In the genomic region with DNA sequence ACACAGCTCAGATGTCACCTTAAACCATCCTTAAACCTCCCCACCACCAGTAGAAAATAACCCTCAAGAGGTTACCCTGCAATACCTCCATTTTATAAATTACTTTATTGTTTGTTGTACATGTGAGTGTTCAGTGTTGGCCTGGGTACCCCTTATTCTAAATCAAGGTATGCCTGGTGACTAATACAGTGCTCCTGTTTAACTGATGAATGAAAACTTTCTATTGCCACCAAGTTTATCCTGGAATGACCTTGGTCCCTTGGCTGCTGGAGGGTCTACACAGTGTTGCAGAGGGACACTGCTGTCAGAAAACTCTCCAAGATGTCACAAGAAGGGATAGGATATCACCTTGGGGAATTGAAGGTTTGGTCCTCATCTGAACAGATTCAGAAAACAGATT, we compare ENCODE assay signal across 34 cellular contexts.
"Had no signal": no experiment of that assay in that cellular context is flagged by ENCODE, and none has a peak within 500 bp of the region (broad histone marks: within the 10 kb centered on the region; RNA-seq: fewer than 3 reads in every experiment).

No MANE protein-coding gene starts in this region.

- H3K9me3 ChIP-seq: adrenal gland, body of pancreas, esophagus muscularis mucosa, gastrocnemius medialis, heart left ventricle had no signal

- H3K27ac ChIP-seq: adrenal gland, cardiac muscle cell, coronary artery, esophagus muscularis mucosa, foreskin keratinocyte, gastrocnemius medialis, heart left ventricle had no signal

- H3K9me3 Mint-ChIP-seq: activated CD4-positive, alpha-beta memory T cell treated with anti-CD3 and anti-CD28 coated beads for 36 hours; activated CD4-positive, alpha-beta T cell treated with anti-CD3 and anti-CD28 coated beads, Interleukin-2, amount 10 ng/mL, durations not matched to agents 24 days and 14 days; activated naive CD4-positive, alpha-beta T cell treated with anti-CD3 and anti-CD28 coated beads for 36 hours; activated naive CD4-positive, alpha-beta T cell treated with anti-CD3 and anti-CD28 coated beads, Interleukin-2, amount 50 U/mL, for 24 hours; activated naive CD8-positive, alpha-beta T cell treated with anti-CD3 and anti-CD28 coated beads for 36 hours; activated naive CD8-positive, alpha-beta T cell treated with anti-CD3 and anti-CD28 coated beads, Interleukin-2, amount 50 U/mL, for 24 hours; activated T-helper 1 cell treated with anti-CD3 and anti-CD28 coated beads, Interleukin-12 subunit alpha, Interleukin-12 subunit beta, Interleukin-2, Interleukin-4 antibody, amounts not matched to agents 30 ng/mL and 10 ng/mL and 1 ng/mL, durations not matched to agents 14 hours and 24 hours and 36 hours; activated T-helper 2 cell treated with anti-CD3 and anti-CD28 coated beads, Interferon-gamma antibody, Interleukin-2, Interleukin-4, amounts not matched to agents 10 μg/mL and 5 μg/mL and 100 μg/mL, durations not matched to agents 14 hours and 24 hours and 36 hours; dendritic cell treated with granulocyte-macrophage colony-stimulating factor and Interleukin-4, amounts not matched to agents 40 ng/mL and 50 ng/mL, for 4 days; effector memory CD8-positive, alpha-beta T cell had no signal

- H3K27me3 ChIP-seq: adrenal gland, body of pancreas, cardiac muscle cell, esophagus muscularis mucosa, foreskin keratinocyte, gastrocnemius medialis had no signal

- ATAC-seq: activated CD4-positive, alpha-beta T cell treated with anti-CD3 and anti-CD28 coated beads for 36 hours; activated CD8-positive, alpha-beta memory T cell treated with anti-CD3 and anti-CD28 coated beads, Interleukin-2, amount 10 ng/mL, durations not matched to agents 7 days and 5 days; activated CD8-positive, alpha-beta T cell treated with anti-CD3 and anti-CD28 coated beads, Interleukin-2, amount 10 ng/mL, durations not matched to agents 7 days and 5 days; activated naive CD8-positive, alpha-beta T cell treated with anti-CD3 and anti-CD28 coated beads, Interleukin-2, amount 50 U/mL, for 24 hours; effector memory CD8-positive, alpha-beta T cell; foreskin keratinocyte; gastrocnemius medialis; heart left ventricle had no signal

- DNase-seq: activated CD4-positive, alpha-beta memory T cell treated with anti-CD3 and anti-CD28 coated beads for 36 hours; activated CD4-positive, alpha-beta T cell treated with anti-CD3 and anti-CD28 coated beads for 36 hours; activated CD4-positive, alpha-beta T cell treated with anti-CD3 and anti-CD28 coated beads, Interleukin-2, amount 10 ng/mL, durations not matched to agents 24 days and 14 days; activated CD4-positive, CD25-positive, alpha-beta regulatory T cell; activated CD4-positive, CD25-positive, alpha-beta regulatory T cell treated with anti-CD3 and anti-CD28 coated beads, Interleukin-2, amount 50 U/mL, for 72 hours; activated CD8-positive, alpha-beta memory T cell treated with anti-CD3 and anti-CD28 coated beads, Interleukin-2, amount 10 ng/mL, durations not matched to agents 7 days and 5 days; activated CD8-positive, alpha-beta memory T cell treated with anti-CD3 and anti-CD28 coated beads, Interleukin-2, amount 50 U/mL, for 4 hours; activated CD8-positive, alpha-beta T cell treated with anti-CD3 and anti-CD28 coated beads, Interleukin-2, amount 10 ng/mL, durations not matched to agents 7 days and 5 days; activated effector memory CD4-positive, alpha-beta T cell treated with anti-CD3 and anti-CD28 coated beads, Interleukin-2, amount 50 U/mL, for 16 hours; activated naive CD4-positive, alpha-beta T cell treated with anti-CD3 and anti-CD28 coated beads for 36 hours; activated naive CD8-positive, alpha-beta T cell treated with anti-CD3 and anti-CD28 coated beads for 36 hours; activated naive CD8-positive, alpha-beta T cell treated with anti-CD3 and anti-CD28 coated beads, Interleukin-2, amount 50 U/mL, for 24 hours; activated T-cell treated with anti-CD3 and anti-CD28 coated beads, Interleukin-2, amount 50 U/mL, for 1 hour; activated T-cell treated with anti-CD3 and anti-CD28 coated beads, Interleukin-2, amount 50 U/mL, for 48 hours; adrenal gland; amygdala; aorta; body of pancreas; central memory CD4-positive, alpha-beta T cell; effector CD4-positive, alpha-beta T cell; effector memory CD8-positive, alpha-beta T cell; erythroblast; foreskin keratinocyte; gastrocnemius medialis; glutamatergic neuron; heart left ventricle; T-helper 2 cell had no signal

- H3K4me1 Mint-ChIP-seq: activated CD4-positive, alpha-beta T cell treated with anti-CD3 and anti-CD28 coated beads for 36 hours; activated CD4-positive, alpha-beta T cell treated with anti-CD3 and anti-CD28 coated beads, Interleukin-2, amount 10 ng/mL, durations not matched to agents 24 days and 14 days; activated CD8-positive, alpha-beta memory T cell treated with anti-CD3 and anti-CD28 coated beads, Interleukin-2, amount 10 ng/mL, durations not matched to agents 7 days and 5 days; activated naive CD4-positive, alpha-beta T cell treated with anti-CD3 and anti-CD28 coated beads, Interleukin-2, amount 50 U/mL, for 24 hours; activated naive CD8-positive, alpha-beta T cell treated with anti-CD3 and anti-CD28 coated beads for 36 hours; activated naive CD8-positive, alpha-beta T cell treated with anti-CD3 and anti-CD28 coated beads, Interleukin-2, amount 50 U/mL, for 24 hours had no signal

- H3K27ac Mint-ChIP-seq: activated CD4-positive, alpha-beta memory T cell treated with anti-CD3 and anti-CD28 coated beads for 36 hours; activated CD4-positive, alpha-beta T cell treated with anti-CD3 and anti-CD28 coated beads for 36 hours; activated CD4-positive, alpha-beta T cell treated with anti-CD3 and anti-CD28 coated beads, Interleukin-2, amount 10 ng/mL, durations not matched to agents 24 days and 14 days; activated CD8-positive, alpha-beta memory T cell treated with anti-CD3 and anti-CD28 coated beads, Interleukin-2, amount 10 ng/mL, durations not matched to agents 7 days and 5 days; activated CD8-positive, alpha-beta T cell treated with anti-CD3 and anti-CD28 coated beads, Interleukin-2, amount 10 ng/mL, durations not matched to agents 7 days and 5 days; activated naive CD4-positive, alpha-beta T cell treated with anti-CD3 and anti-CD28 coated beads for 36 hours; activated naive CD4-positive, alpha-beta T cell treated with anti-CD3 and anti-CD28 coated beads, Interleukin-2, amount 50 U/mL, for 24 hours; activated naive CD8-positive, alpha-beta T cell treated with anti-CD3 and anti-CD28 coated beads for 36 hours; activated naive CD8-positive, alpha-beta T cell treated with anti-CD3 and anti-CD28 coated beads, Interleukin-2, amount 50 U/mL, for 24 hours; activated T-helper 1 cell treated with anti-CD3 and anti-CD28 coated beads, Interleukin-12 subunit alpha, Interleukin-12 subunit beta, Interleukin-2, Interleukin-4 antibody, amounts not matched to agents 30 ng/mL and 10 ng/mL and 1 ng/mL, durations not matched to agents 14 hours and 24 hours and 36 hours; activated T-helper 2 cell treated with anti-CD3 and anti-CD28 coated beads, Interferon-gamma antibody, Interleukin-2, Interleukin-4, amounts not matched to agents 10 μg/mL and 5 μg/mL and 100 μg/mL, durations not matched to agents 14 hours and 24 hours and 36 hours; dendritic cell treated with granulocyte-macrophage colony-stimulating factor and Interleukin-4, amounts not matched to agents 40 ng/mL and 50 ng/mL, for 4 days; effector memory CD8-positive, alpha-beta T cell had no signal

- H3K4me1 ChIP-seq: adrenal gland, body of pancreas, esophagus muscularis mucosa, gastrocnemius medialis, heart left ventricle had no signal

- H3K36me3 ChIP-seq: adrenal gland, cardiac muscle cell, esophagus muscularis mucosa, gastrocnemius medialis, heart left ventricle had no signal

- H3K27me3 Mint-ChIP-seq: activated CD4-positive, alpha-beta memory T cell treated with anti-CD3 and anti-CD28 coated beads for 36 hours; activated CD4-positive, alpha-beta T cell treated with anti-CD3 and anti-CD28 coated beads for 36 hours; activated CD4-positive, alpha-beta T cell treated with anti-CD3 and anti-CD28 coated beads, Interleukin-2, amount 10 ng/mL, durations not matched to agents 24 days and 14 days; activated CD8-positive, alpha-beta memory T cell treated with anti-CD3 and anti-CD28 coated beads, Interleukin-2, amount 10 ng/mL, durations not matched to agents 7 days and 5 days; activated naive CD4-positive, alpha-beta T cell treated with anti-CD3 and anti-CD28 coated beads, Interleukin-2, amount 50 U/mL, for 24 hours; activated naive CD8-positive, alpha-beta T cell treated with anti-CD3 and anti-CD28 coated beads for 36 hours; activated naive CD8-positive, alpha-beta T cell treated with anti-CD3 and anti-CD28 coated beads, Interleukin-2, amount 50 U/mL, for 24 hours; dendritic cell treated with granulocyte-macrophage colony-stimulating factor and Interleukin-4, amounts not matched to agents 40 ng/mL and 50 ng/mL, for 4 days; effector memory CD8-positive, alpha-beta T cell had no signal

- H3K36me3 Mint-ChIP-seq: activated CD4-positive, alpha-beta memory T cell treated with anti-CD3 and anti-CD28 coated beads for 36 hours; activated CD8-positive, alpha-beta memory T cell treated with anti-CD3 and anti-CD28 coated beads, Interleukin-2, amount 10 ng/mL, durations not matched to agents 7 days and 5 days; activated naive CD4-positive, alpha-beta T cell treated with anti-CD3 and anti-CD28 coated beads, Interleukin-2, amount 50 U/mL, for 24 hours; activated naive CD8-positive, alpha-beta T cell treated with anti-CD3 and anti-CD28 coated beads for 36 hours had no signal

- H3K4me3 ChIP-seq: adrenal gland, body of pancreas, cardiac muscle cell, coronary artery, esophagus muscularis mucosa, gastrocnemius medialis, heart left ventricle had no signal

- H3K4me3 Mint-ChIP-seq: activated CD4-positive, alpha-beta memory T cell treated with anti-CD3 and anti-CD28 coated beads for 36 hours; activated CD4-positive, alpha-beta T cell treated with anti-CD3 and anti-CD28 coated beads for 36 hours; activated CD4-positive, alpha-beta T cell treated with anti-CD3 and anti-CD28 coated beads, Interleukin-2, amount 10 ng/mL, durations not matched to agents 24 days and 14 days; activated CD8-positive, alpha-beta memory T cell treated with anti-CD3 and anti-CD28 coated beads, Interleukin-2, amount 10 ng/mL, durations not matched to agents 7 days and 5 days; activated CD8-positive, alpha-beta T cell treated with anti-CD3 and anti-CD28 coated beads, Interleukin-2, amount 10 ng/mL, durations not matched to agents 7 days and 5 days; activated naive CD4-positive, alpha-beta T cell treated with anti-CD3 and anti-CD28 coated beads for 36 hours; activated naive CD4-positive, alpha-beta T cell treated with anti-CD3 and anti-CD28 coated beads, Interleukin-2, amount 50 U/mL, for 24 hours; activated naive CD8-positive, alpha-beta T cell treated with anti-CD3 and anti-CD28 coated beads for 36 hours; activated naive CD8-positive, alpha-beta T cell treated with anti-CD3 and anti-CD28 coated beads, Interleukin-2, amount 50 U/mL, for 24 hours; activated T-helper 1 cell treated with anti-CD3 and anti-CD28 coated beads, Interleukin-12 subunit alpha, Interleukin-12 subunit beta, Interleukin-2, Interleukin-4 antibody, amounts not matched to agents 30 ng/mL and 10 ng/mL and 1 ng/mL, durations not matched to agents 14 hours and 24 hours and 36 hours; dendritic cell treated with granulocyte-macrophage colony-stimulating factor and Interleukin-4, amounts not matched to agents 40 ng/mL and 50 ng/mL, for 4 days; effector memory CD8-positive, alpha-beta T cell had no signal
